In genomic region chr5:139197710-139198669, GRCh38 we compare ENCODE assay signal across 1 cellular context.
A peak's percentile ranks its signal among the peaks of the same experiment; 100 is the strongest.
TF ChIP-seq lines count a peak whose summit lies in the region.

Gene SIL1, minus strand, starts transcription at chr5:139198368. Its CDS starts 70,525 bp downstream, at chr5:139127843.

TF ChIP-seq in K562, 482 proteins besides CTCF, POLR2A, EP300 and RAD21 (continued from another document and continues in another):
- TF ChIP-seq PHTF2 (CRISPR knock-in tag; IDR thresholded peaks at IDR 0.05) (no peak), ZNF668 (CRISPR knock-in tag; IDR thresholded peaks at IDR 0.05) (no peak), PATZ1 (CRISPR knock-in tag; IDR thresholded peaks at IDR 0.05; ENCODE audit: borderline replicate concordance) (no peak), MIER1 (IDR thresholded peaks at IDR 0.05; ENCODE audit: low read depth) (no peak), GABPB1 (CRISPR knock-in tag; IDR thresholded peaks at IDR 0.05) (0 out of 2 replicates have a peak, but pooled peaks have one; percentile 49), ZNF79 (CRISPR knock-in tag; IDR thresholded peaks at IDR 0.05; ENCODE audit: low read depth) (no peak), ZNF318 (IDR thresholded peaks at IDR 0.05; ENCODE audit: borderline replicate concordance in 1 of 2, low read depth in 1 of 2) (no peak), ZBTB43 (CRISPR knock-in tag; IDR thresholded peaks at IDR 0.05) (no peak), MCM2 (IDR thresholded peaks at IDR 0.05; ENCODE audit: low read depth) (no peak), ZNF740 (CRISPR knock-in tag; IDR thresholded peaks at IDR 0.05) (no peak), ZNF740 (tag; IDR thresholded peaks at IDR 0.05) (no peak; a peak in 1 of 4 replicates), RCOR1 (IDR thresholded peaks at IDR 0.05; ENCODE audit: borderline replicate concordance in 1 of 2, low read depth in 2 of 2, low read length in 2 of 2) (no peak), LCOR (CRISPR knock-in tag; IDR thresholded peaks at IDR 0.05) (0 out of 2 replicates have a peak, but pooled peaks have one; percentile 25), ZNF316 (IDR thresholded peaks at IDR 0.05) (no peak), ZNF699 (CRISPR knock-in tag; IDR thresholded peaks at IDR 0.05; ENCODE audit: insufficient replicate concordance) (no peak), HNRNPLL (IDR thresholded peaks at IDR 0.05; ENCODE audit: low read depth, low read length, poor library complexity, severe bottlenecking) (no peak), ILK (tag; IDR thresholded peaks at IDR 0.05; ENCODE audit: borderline replicate concordance, low read depth) (no peak), KAT8 (IDR thresholded peaks at IDR 0.05; ENCODE audit: low read depth) (no peak), FOXM1 (IDR thresholded peaks at IDR 0.05; ENCODE audit: low read depth) (no peak), FOXM1 (CRISPR knock-in tag; IDR thresholded peaks at IDR 0.05; ENCODE audit: low read depth) (no peak), ETS2 (tag; IDR thresholded peaks at IDR 0.05; ENCODE audit: borderline replicate concordance, poor library complexity, severe bottlenecking) (no peak), PHB2 (IDR thresholded peaks at IDR 0.05; ENCODE audit: low read depth) (no peak), HLTF (IDR thresholded peaks at IDR 0.05) (no peak), RHOXF2B (CRISPR knock-in tag; conservative IDR thresholded peaks at IDR 0.05) (no peak), NRF1 (conservative IDR thresholded peaks at IDR 0.05 in 1 of 2, IDR thresholded peaks at IDR 0.05 in 1 of 2) (peak; percentile 93), NFXL1 (CRISPR knock-in tag; IDR thresholded peaks at IDR 0.05) (no peak), FOSL1 (tag; conservative IDR thresholded peaks at IDR 0.05) (no peak), ZNF274 (IDR thresholded peaks at IDR 0.05; ENCODE audit: borderline replicate concordance, low read depth, low read length) (no peak), SETDB1 (IDR thresholded peaks at IDR 0.05; ENCODE audit: low read length) (no peak), EGR1 (conservative IDR thresholded peaks at IDR 0.05) (peak; percentile 77), ZNF609 (CRISPR knock-in tag; IDR thresholded peaks at IDR 0.05; ENCODE audit: borderline replicate concordance) (no peak), KDM5B (IDR thresholded peaks at IDR 0.05; ENCODE audit: insufficient replicate concordance, low read depth, low read length) (peak; percentile 95), ZNF431 (CRISPR knock-in tag; IDR thresholded peaks at IDR 0.05) (no peak), MNT (conservative IDR thresholded peaks at IDR 0.05) (peak in 1 of 2 experiments; percentile 53; a peak in 3 of 4 replicates), MAZ (CRISPR knock-in tag; conservative IDR thresholded peaks at IDR 0.05 in 1 of 2, IDR thresholded peaks at IDR 0.05 in 1 of 2) (peak; percentile 93 to 94), TBP (optimal IDR thresholded peaks at IDR 0.05; ENCODE audit: low read depth, low read length) (peak; percentile 77), ELK3 (CRISPR knock-in tag; IDR thresholded peaks at IDR 0.05) (no peak), PRPF4 (IDR thresholded peaks at IDR 0.05; ENCODE audit: insufficient read depth, low read depth, low read length, poor library complexity, severe bottlenecking) (no peak), POU5F1 (IDR thresholded peaks at IDR 0.05; ENCODE audit: borderline replicate concordance, low read depth, low read length, partially characterized antibody) (no peak), LARP7 (IDR thresholded peaks at IDR 0.05) (no peak), ARID3A (IDR thresholded peaks at IDR 0.05; ENCODE audit: borderline replicate concordance, low read depth, low read length) (no peak)
